In the genomic region with DNA sequence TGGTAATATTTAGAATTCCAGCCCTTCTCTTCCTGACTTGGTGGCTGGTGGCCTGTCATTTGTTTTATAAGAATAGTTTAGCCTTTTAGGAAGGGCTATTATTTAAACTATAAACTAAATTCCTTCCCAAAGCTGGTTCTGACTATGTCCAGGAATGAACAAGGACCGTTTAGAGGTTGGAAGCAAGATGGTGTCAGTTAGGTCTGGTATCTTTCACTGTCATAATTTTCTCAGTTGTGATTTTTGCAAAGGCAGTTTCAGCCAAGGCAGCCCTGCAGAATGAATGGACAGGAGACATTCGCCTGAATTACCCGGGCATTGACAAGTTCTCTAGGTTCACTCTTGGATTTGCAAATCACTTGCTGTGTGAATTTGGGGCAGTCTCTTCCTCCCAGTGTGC, we compare ENCODE assay signal across 30 cellular contexts.
"Had no signal": no experiment of that assay in that cellular context is flagged by ENCODE, and none has a peak within 500 bp of the region (broad histone marks: within the 10 kb centered on the region; RNA-seq: fewer than 3 reads in every experiment).

No MANE protein-coding gene starts in this region.

- FAIRE-seq: keratinocyte had no signal

- H3K4me2 ChIP-seq: neural progenitor cell had no signal

- H3K4me1 Mint-ChIP-seq: stimulated activated effector memory CD8-positive, alpha-beta T cell treated with anti-CD3 and anti-CD28 coated beads, Interleukin-12 subunit alpha, Interleukin-12 subunit beta, amount 100 ng/mL, for 72 hours had no signal

- DNase-seq: hippocampal formation; kidney glomerular epithelial cell; left colon; left lung; lower lobe of right lung; mammary epithelial cell; mesenchymal stem cell; naive B cell; natural killer cell; nephron progenitor cell; occipital lobe; psoas muscle; right lobe of liver; stimulated activated CD4-positive, alpha-beta T cell treated with anti-CD3 and anti-CD28 coated beads, Interleukin-12 subunit alpha, Interleukin-12 subunit beta, amount 100 ng/mL, for 4 hours; stimulated activated CD4-positive, alpha-beta T cell treated with anti-CD3 and anti-CD28 coated beads, Interleukin-15, amount 100 ng/mL, for 24 hours; stimulated activated CD4-positive, alpha-beta T cell treated with anti-CD3 and anti-CD28 coated beads, Interleukin-2, amount 100 ng/mL, for 24 hours; stimulated activated CD4-positive, alpha-beta T cell treated with anti-CD3 and anti-CD28 coated beads, Interleukin-4, amount 100 ng/mL, for 24 hours; stimulated activated naive CD4-positive, alpha-beta T cell; tibial artery had no signal

- H3K27ac ChIP-seq: neural progenitor cell, neutrophil, parathyroid adenoma, psoas muscle, right lobe of liver, skin epidermis, suprapubic skin had no signal

- H3K27me3 ChIP-seq: left lung, neural progenitor cell, right lobe of liver, tibial artery, vagina had no signal

- H3K4me3 ChIP-seq: left lung, lower lobe of right lung, neural progenitor cell, psoas muscle, right lobe of liver, skin epidermis, suprapubic skin, thoracic aorta, tibial artery, vagina had no signal

- H3K36me3 Mint-ChIP-seq: naive B cell; natural killer cell; stimulated activated effector memory CD8-positive, alpha-beta T cell treated with anti-CD3 and anti-CD28 coated beads, Interleukin-12 subunit alpha, Interleukin-12 subunit beta, amount 100 ng/mL, for 72 hours; type B pancreatic cell had no signal

- H3K27ac Mint-ChIP-seq: natural killer cell; nephron progenitor cell; neural progenitor cell; stimulated activated effector memory CD8-positive, alpha-beta T cell treated with anti-CD3 and anti-CD28 coated beads, Interleukin-12 subunit alpha, Interleukin-12 subunit beta, amount 100 ng/mL, for 72 hours; stimulated activated naive CD8-positive, alpha-beta T cell treated with anti-CD3 and anti-CD28 coated beads, Interleukin-15, Interleukin-2, amounts not matched to agents 100 ng/mL and 50 ng/mL, for 24 hours; type B pancreatic cell had no signal

- H2AFZ ChIP-seq: neural progenitor cell, parathyroid adenoma had no signal

- H3K36me3 ChIP-seq: left lung, lower lobe of right lung, neural progenitor cell, neutrophil, right lobe of liver, suprapubic skin, thoracic aorta, tibial artery, vagina had no signal

- H3K9ac ChIP-seq: neural progenitor cell, parathyroid adenoma had no signal

- H3K79me2 ChIP-seq: parathyroid adenoma had no signal

- H3K9me3 Mint-ChIP-seq: naive B cell; natural killer cell; nephron progenitor cell; neural progenitor cell; stimulated activated effector memory CD8-positive, alpha-beta T cell treated with anti-CD3 and anti-CD28 coated beads, Interleukin-12 subunit alpha, Interleukin-12 subunit beta, amount 100 ng/mL, for 72 hours; stimulated activated naive CD8-positive, alpha-beta T cell treated with anti-CD3 and anti-CD28 coated beads, Interleukin-15, Interleukin-2, amounts not matched to agents 100 ng/mL and 50 ng/mL, for 24 hours; type B pancreatic cell had no signal

- H3K4me1 ChIP-seq: parathyroid adenoma had no signal

- H3K4me3 Mint-ChIP-seq: naive B cell; natural killer cell; nephron progenitor cell; neural progenitor cell; stimulated activated effector memory CD8-positive, alpha-beta T cell treated with anti-CD3 and anti-CD28 coated beads, Interleukin-12 subunit alpha, Interleukin-12 subunit beta, amount 100 ng/mL, for 72 hours; stimulated activated naive CD8-positive, alpha-beta T cell treated with anti-CD3 and anti-CD28 coated beads, Interleukin-15, Interleukin-2, amounts not matched to agents 100 ng/mL and 50 ng/mL, for 24 hours; type B pancreatic cell had no signal

- ATAC-seq: left colon; lower lobe of right lung; natural killer cell; psoas muscle; stimulated activated effector memory CD8-positive, alpha-beta T cell treated with anti-CD3 and anti-CD28 coated beads, Interleukin-12 subunit alpha, Interleukin-12 subunit beta, amount 100 ng/mL, for 72 hours had no signal

- H3K9me3 ChIP-seq: left lung, lower lobe of right lung, neutrophil, psoas muscle, right lobe of liver, suprapubic skin, thoracic aorta, tibial artery, vagina had no signal
